In genomic region chr3:125381743-125382142, GRCh38 we compare ENCODE assay signal across 8 cellular contexts. TPM values are rescaled to one million over a fixed set of nuclear protein-coding genes. Genes with fewer than 3 reads are reported as not detected.
DNase-seq lines count a peak whose midpoint lies in the region; ATAC-seq and TF ChIP-seq lines count a peak whose summit lies in the region.

No MANE protein-coding gene starts in this region.

- peak overlapping the region in 1 of 2 donors; percentile 5 for H3K27ac Mint-ChIP-seq in stimulated activated naive CD8-positive, alpha-beta T cell treated with anti-CD3 and anti-CD28 coated beads, Interleukin-15, amount 100 ng/mL, for 72 hours
- H3K27ac Mint-ChIP-seq in endothelial cell (ENCODE audit: unreplicated experiment) = no peak overlapping the region

- DNase-seq in stimulated activated CD4-positive, alpha-beta T cell treated with anti-CD3 and anti-CD28 coated beads, Interleukin-1b, Interleukin-23, amount 100 ng/mL, for 48 hours = peak; percentile 14
- DNase-seq in stimulated activated CD4-positive, alpha-beta T cell treated with anti-CD3 and anti-CD28 coated beads, Interleukin-12 subunit alpha, Interleukin-12 subunit beta, amount 100 ng/mL, for 4 hours = no peak
- DNase-seq in NCI-H226 (peak; percentile 84), cardiac fibroblast (ENCODE audit: low read depth in 2 of 2) (peak; percentile 37 to 43), endothelial cell (ENCODE audit: low spot score) (no peak), NAMALWA (ENCODE audit: low spot score) (no peak)
- peak; percentile 23 to 35 for DNase-seq in stimulated activated naive CD8-positive, alpha-beta T cell treated with anti-CD3 and anti-CD28 coated beads, Interleukin-15, amount 100 ng/mL, for 72 hours

- H3K4me3 ChIP-seq in cardiac fibroblast (replicated peaks in 1 of 2; ENCODE audit: low read depth in 2 of 2, low read length in 2 of 2) = no peak overlapping the region

- peak overlapping the region in 1 of 2 donors; percentile 37 for H3K4me3 Mint-ChIP-seq in stimulated activated naive CD8-positive, alpha-beta T cell treated with anti-CD3 and anti-CD28 coated beads, Interleukin-15, amount 100 ng/mL, for 72 hours
- no peak overlapping the region for H3K4me3 Mint-ChIP-seq in endothelial cell (ENCODE audit: unreplicated experiment)

- H3K4me1 Mint-ChIP-seq in stimulated activated naive CD8-positive, alpha-beta T cell treated with anti-CD3 and anti-CD28 coated beads, Interleukin-15, amount 100 ng/mL, for 72 hours = peaks cover 10% of the 10 kb centered on the region
- no peaks in the 10 kb centered on the region for H3K4me1 Mint-ChIP-seq in endothelial cell (ENCODE audit: unreplicated experiment)

- TF ChIP-seq CTCF in cardiac fibroblast (IDR thresholded peaks at IDR 0.05; ENCODE audit: low read depth, low read length) (no peak), endothelial cell (IDR thresholded peaks at IDR 0.05; ENCODE audit: unreplicated experiment) (no peak)

- ATAC-seq in stimulated activated naive CD8-positive, alpha-beta T cell treated with anti-CD3 and anti-CD28 coated beads, Interleukin-15, amount 100 ng/mL, for 72 hours = peak; percentile 95
- no peak for ATAC-seq in HG03521 (IDR thresholded peaks at IDR 0.05; ENCODE audit: unreplicated experiment)

- no peaks in the 10 kb centered on the region for H3K36me3 Mint-ChIP-seq in endothelial cell (ENCODE audit: low read depth, unreplicated experiment)

- H3K9me3 Mint-ChIP-seq in stimulated activated naive CD8-positive, alpha-beta T cell treated with anti-CD3 and anti-CD28 coated beads, Interleukin-15, amount 100 ng/mL, for 72 hours = no peaks in the 10 kb centered on the region
- no peaks in the 10 kb centered on the region for H3K9me3 Mint-ChIP-seq in endothelial cell (ENCODE audit: unreplicated experiment)

- H3K27me3 Mint-ChIP-seq in stimulated activated naive CD8-positive, alpha-beta T cell treated with anti-CD3 and anti-CD28 coated beads, Interleukin-15, amount 100 ng/mL, for 72 hours = peaks cover 9% of the 10 kb centered on the region
- no peaks in the 10 kb centered on the region for H3K27me3 Mint-ChIP-seq in endothelial cell (ENCODE audit: unreplicated experiment)

RNA-seq across cellular contexts. Expression of gene ZNF148, which starts 6.6 kb away (rescaled TPM):
- total RNA-seq in endothelial cell (ENCODE audit: unreplicated experiment) = 34.3 TPM

Comparison
In these comparisons a context has a peak if more than half of its experiments do, and no peak if none do; other contexts are left out.
1. DNase-seq: peak in stimulated activated CD4-positive, alpha-beta T cell treated with anti-CD3 and anti-CD28 coated beads, Interleukin-1b, Interleukin-23, amount 100 ng/mL, for 48 hours (single experiment), NCI-H226 (single experiment), cardiac fibroblast (2 of 2) and stimulated activated naive CD8-positive, alpha-beta T cell treated with anti-CD3 and anti-CD28 coated beads, Interleukin-15, amount 100 ng/mL, for 72 hours (2 of 2); none in stimulated activated CD4-positive, alpha-beta T cell treated with anti-CD3 and anti-CD28 coated beads, Interleukin-12 subunit alpha, Interleukin-12 subunit beta, amount 100 ng/mL, for 4 hours (single experiment), endothelial cell (single experiment) and NAMALWA (single experiment).